23 cellular contexts compared by ENCODE assay signal in the genomic region with DNA sequence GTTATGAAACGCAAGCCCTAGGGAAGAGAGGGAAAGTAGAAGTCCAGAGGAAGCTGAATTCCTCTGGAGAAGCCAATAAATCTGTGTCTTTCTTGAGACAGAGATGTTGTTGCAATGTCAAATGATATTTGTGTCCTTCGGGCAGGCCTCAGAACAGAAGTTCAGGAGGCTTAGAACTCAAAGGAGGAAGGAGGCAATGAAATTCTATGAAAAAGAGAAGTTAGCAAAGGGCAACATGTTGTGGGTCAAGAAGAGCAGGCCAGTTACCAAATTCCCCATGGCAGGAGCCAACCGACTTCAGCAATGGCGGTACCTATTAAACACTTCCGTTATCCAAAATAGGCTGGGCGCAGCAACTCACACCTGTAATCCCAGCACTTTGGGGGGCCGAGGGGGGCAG.
"Had no signal": no experiment of that assay in that cellular context is flagged by ENCODE, and none has a peak within 500 bp of the region (broad histone marks: within the 10 kb centered on the region; RNA-seq: fewer than 3 reads in every experiment).

No MANE protein-coding gene starts in this region.

- DNase-seq: activated B cell treated with CpG ODN at 0.5 μM for 24 hours; activated CD4-positive, alpha-beta T cell treated with anti-CD3 and anti-CD28 coated beads for 36 hours; activated CD4-positive, alpha-beta T cell treated with anti-CD3 and anti-CD28 coated beads, Interleukin-2, amount 50 U/mL, for 48 hours; activated CD8-positive, alpha-beta memory T cell treated with anti-CD3 and anti-CD28 coated beads, Interleukin-2, amount 50 U/mL, for 48 hours; activated effector memory CD4-positive, alpha-beta T cell treated with Interleukin-2 at 50 U/mL for 16 hours; activated naive CD4-positive, alpha-beta T cell treated with anti-CD3 and anti-CD28 coated beads for 36 hours; activated naive CD8-positive, alpha-beta T cell treated with anti-CD3 and anti-CD28 coated beads, Interleukin-2, amount 10 ng/mL, durations not matched to agents 7 days and 5 days; activated T-cell treated with anti-CD3 and anti-CD28 coated beads, Interleukin-2, amount 50 U/mL, for 48 hours; amniotic stem cell; endodermal cell; esophagus squamous epithelium; gastrocnemius medialis; mesendoderm; naive B cell; occipital lobe; right lobe of liver; stimulated activated CD4-positive, alpha-beta T cell treated with anti-CD3 and anti-CD28 coated beads, Interleukin-2, amount 100 ng/mL, for 24 hours; stomach; trophoblast cell had no signal

- H3K9me3 ChIP-seq: breast epithelium, esophagus squamous epithelium, gastrocnemius medialis, right lobe of liver, stomach, vagina had no signal

- H3K27ac ChIP-seq: breast epithelium, coronary artery, esophagus squamous epithelium, gastrocnemius medialis, right lobe of liver, stomach, vagina had no signal

- H3K4me1 ChIP-seq: breast epithelium, esophagus squamous epithelium, gastrocnemius medialis, right lobe of liver, stomach, vagina had no signal

- ATAC-seq: activated CD4-positive, alpha-beta T cell treated with anti-CD3 and anti-CD28 coated beads for 36 hours; gastrocnemius medialis; stimulated activated effector memory CD8-positive, alpha-beta T cell treated with anti-CD3 and anti-CD28 coated beads, Interleukin-12 subunit alpha, Interleukin-12 subunit beta, amount 100 ng/mL, for 72 hours had no signal

- H3K36me3 ChIP-seq: breast epithelium, esophagus squamous epithelium, gastrocnemius medialis, right lobe of liver, stomach, vagina had no signal

- H3K4me3 ChIP-seq: breast epithelium, coronary artery, esophagus squamous epithelium, gastrocnemius medialis, right lobe of liver, stomach, vagina had no signal

- H3K27me3 ChIP-seq: breast epithelium, esophagus squamous epithelium, gastrocnemius medialis, right lobe of liver, stomach, vagina had no signal
